ENCODE assay signal across 1 cellular context in the genomic region with DNA sequence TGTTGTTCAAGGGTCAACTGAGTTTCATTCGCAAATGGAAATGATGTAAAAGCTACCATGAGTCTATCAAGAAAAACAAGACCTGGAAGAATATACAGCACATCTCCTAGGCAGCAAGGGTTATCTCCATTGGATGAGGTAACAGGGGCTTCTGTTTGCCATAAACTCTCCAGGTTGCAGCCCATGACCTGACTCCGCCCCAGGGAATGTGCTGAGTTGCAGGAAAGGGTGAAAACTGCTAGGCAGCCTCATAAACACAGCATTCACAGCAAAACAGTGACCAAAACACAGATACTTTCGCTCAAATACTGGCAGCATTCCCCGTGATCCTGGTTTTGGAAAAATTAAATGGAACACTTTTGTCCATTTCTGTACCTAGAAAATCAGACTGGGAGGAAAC.
TF ChIP-seq lines count a peak whose summit lies in the region.

No MANE protein-coding gene starts in this region.

TF ChIP-seq in A549, 52 proteins besides CTCF, POLR2A, EP300 and RAD21:
- no peak for TF ChIP-seq ZFP36 (IDR thresholded peaks at IDR 0.05; ENCODE audit: borderline replicate concordance, partially characterized antibody)
- peak; percentile 52 for TF ChIP-seq MAFK (IDR thresholded peaks at IDR 0.05; ENCODE audit: partially characterized antibody)
